In the genomic region with DNA sequence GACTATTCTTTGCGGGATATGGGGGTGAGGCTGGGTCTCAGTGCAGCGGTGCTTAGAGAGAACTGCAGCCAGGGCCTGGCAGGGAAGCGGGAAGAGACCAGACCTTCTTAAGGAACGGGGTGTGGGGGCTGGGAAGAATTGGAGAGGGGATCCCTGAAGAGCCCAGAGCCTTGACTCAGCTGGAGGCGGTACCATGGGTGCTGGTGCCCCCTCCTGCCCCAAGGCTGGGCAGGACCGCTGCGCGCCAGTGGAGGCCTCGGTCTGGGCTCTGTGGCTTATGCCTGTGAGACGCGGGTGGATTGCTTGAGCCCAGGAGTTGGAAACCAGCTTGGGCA, we compare ENCODE assay signal across 8 cellular contexts. TPM values are rescaled to one million over a fixed set of nuclear protein-coding genes. Genes with fewer than 3 reads are reported as not detected.
DNase-seq lines count a peak whose midpoint lies in the region; ATAC-seq and TF ChIP-seq lines count a peak whose summit lies in the region.
"Had no signal": no experiment of that assay in that cellular context is flagged by ENCODE, and none has a peak within 500 bp of the region (broad histone marks: within the 10 kb centered on the region; RNA-seq: fewer than 3 reads in every experiment).

No MANE protein-coding gene starts in this region.

- no peaks in the 10 kb centered on the region for H3K36me3 ChIP-seq in cardiac muscle cell
- peaks cover 0 to 47% (median 16%) of the 10 kb centered on the region in 4 donors for H3K36me3 ChIP-seq in upper lobe of left lung

- 88 to 96% methylated on average over 5 to 11 of the region's 11 CpGs for WGBS in upper lobe of left lung, 2 donors

- DNase-seq in cardiac muscle cell (ENCODE audit: low read depth in 1 of 2, low spot score in 1 of 2) (peak in 1 of 2 donors; percentile 7), Right ventricle myocardium inferior (ENCODE audit: missing footprints) (no peak), left cardiac atrium (peak; percentile 33), upper lobe of left lung (no peak), NCI-H146 treated with DMSO at 0.1 percent for 48 hours (lab: John Stamatoyannopoulos, UW; ENCODE audit: unreplicated experiment) (no peak)
- DNase-seq: NK-92 treated with Interleukin-12 subunit alpha and Interleukin-12 subunit beta, amount 100 ng/mL, for 24 hours had no signal

- no peak for TF ChIP-seq EP300 in upper lobe of left lung (IDR thresholded peaks at IDR 0.05)

- no peak for ATAC-seq in Right ventricle myocardium inferior
- no peak for ATAC-seq in left cardiac atrium
- no peak for ATAC-seq in upper lobe of left lung (ENCODE audit: low FRiP score in 2 of 2)
- no peak for ATAC-seq in HG03354 (IDR thresholded peaks at IDR 0.05; ENCODE audit: poor library complexity, severe bottlenecking, unreplicated experiment)

- no peak for TF ChIP-seq POLR2A in upper lobe of left lung (IDR thresholded peaks at IDR 0.05)

- H3K27ac ChIP-seq in cardiac muscle cell, result peak overlapping the region; percentile 98
- H3K27ac ChIP-seq in upper lobe of left lung, result peak overlapping the region; percentile 15 to 98 (median 93)

- H3K27me3 ChIP-seq in cardiac muscle cell (no peaks in the 10 kb centered on the region), upper lobe of left lung (no peaks in the 10 kb centered on the region)

- TF ChIP-seq CTCF in cardiac muscle cell (IDR thresholded peaks at IDR 0.05; ENCODE audit: low read depth, low read length), result no peak
- TF ChIP-seq CTCF in upper lobe of left lung (IDR thresholded peaks at IDR 0.05), result no peak

- no peaks in the 10 kb centered on the region for H3K9me3 ChIP-seq in cardiac muscle cell (ENCODE audit: low read depth)
- no peaks in the 10 kb centered on the region for H3K9me3 ChIP-seq in upper lobe of left lung

- H3K4me3 ChIP-seq in cardiac muscle cell (no peak overlapping the region), upper lobe of left lung (no peak overlapping the region)

- intact Hi-C loops in Right ventricle myocardium inferior (cut with DNase I), result loop anchor here (2.0 to 5.0 kb wide), 2 partner anchors 15 to 70 kb away; a partner anchor contains a TSS
- intact Hi-C loops in left cardiac atrium (cut with DNase I), result no loop called here

- H3K4me1 ChIP-seq in cardiac muscle cell (ENCODE audit: low read depth), result peaks cover 8% of the 10 kb centered on the region
- H3K4me1 ChIP-seq in upper lobe of left lung, result peaks cover 33 to 57% (median 45%) of the 10 kb centered on the region in 4 donors

RNA-seq across cellular contexts. Expression of a gene that starts 1.3 kb away (rescaled TPM):
- not detected in 2 replicates for total RNA-seq in cardiac muscle cell
- polyA plus RNA-seq in cardiac muscle cell, result not detected in 2 replicates
- total RNA-seq in Right ventricle myocardium inferior, result not detected
- not detected for total RNA-seq in left cardiac atrium
- total RNA-seq in upper lobe of left lung, result not detected
- total RNA-seq: Daoy had no signal

RNA-seq across cellular contexts. Expression of a gene that starts 1.5 kb away (rescaled TPM):
- total RNA-seq in cardiac muscle cell (260 and 307 TPM in 2 replicates), Right ventricle myocardium inferior (250 TPM), left cardiac atrium (100 to 1,000 TPM; 249 to 282 TPM), upper lobe of left lung (100 to 1,000 TPM in 5 of 6 donors, 10 to 100 TPM in 1; 83.8 to 291 (median 179) TPM)
- polyA plus RNA-seq in cardiac muscle cell, result 154 and 208 TPM in 2 replicates

RNA-seq across cellular contexts. Expression of a gene that starts 8.9 kb away (rescaled TPM):
- total RNA-seq in cardiac muscle cell, result 17.4 and 19.2 TPM in 2 replicates
- 25.2 and 28.4 TPM in 2 replicates for polyA plus RNA-seq in cardiac muscle cell
- 9.1 TPM for total RNA-seq in Right ventricle myocardium inferior
- 10 to 100 TPM; 13.0 to 18.9 TPM for total RNA-seq in left cardiac atrium
- total RNA-seq in upper lobe of left lung, result 100 to 1,000 TPM in 4 of 6 donors, 10 to 100 TPM in 2; 56.3 to 215 (median 114) TPM
- total RNA-seq: Daoy had no signal

RNA-seq across cellular contexts. Expression of a gene that starts 14.5 kb away (rescaled TPM):
- total RNA-seq in cardiac muscle cell (28.1 and 46.4 TPM in 2 replicates), Right ventricle myocardium inferior (78.9 TPM), left cardiac atrium (10 to 100 TPM; 75.3 to 83.1 TPM), upper lobe of left lung (100 to 1,000 TPM in 4 of 6 donors, 10 to 100 TPM in 2; 74.7 to 321 (median 133) TPM)
- polyA plus RNA-seq in cardiac muscle cell, result 22.8 and 37.8 TPM in 2 replicates

RNA-seq across cellular contexts. Expression of a gene that starts 27.9 kb away (rescaled TPM):
- total RNA-seq in cardiac muscle cell (56.2 and 87.7 TPM in 2 replicates), Right ventricle myocardium inferior (10.2 TPM), left cardiac atrium (10 to 100 TPM; 12.8 to 24.9 TPM), upper lobe of left lung (10 to 100 TPM; 33.4 to 44.0 (median 40.7) TPM)
- polyA plus RNA-seq in cardiac muscle cell, result 133 and 154 TPM in 2 replicates
